In the genomic region with DNA sequence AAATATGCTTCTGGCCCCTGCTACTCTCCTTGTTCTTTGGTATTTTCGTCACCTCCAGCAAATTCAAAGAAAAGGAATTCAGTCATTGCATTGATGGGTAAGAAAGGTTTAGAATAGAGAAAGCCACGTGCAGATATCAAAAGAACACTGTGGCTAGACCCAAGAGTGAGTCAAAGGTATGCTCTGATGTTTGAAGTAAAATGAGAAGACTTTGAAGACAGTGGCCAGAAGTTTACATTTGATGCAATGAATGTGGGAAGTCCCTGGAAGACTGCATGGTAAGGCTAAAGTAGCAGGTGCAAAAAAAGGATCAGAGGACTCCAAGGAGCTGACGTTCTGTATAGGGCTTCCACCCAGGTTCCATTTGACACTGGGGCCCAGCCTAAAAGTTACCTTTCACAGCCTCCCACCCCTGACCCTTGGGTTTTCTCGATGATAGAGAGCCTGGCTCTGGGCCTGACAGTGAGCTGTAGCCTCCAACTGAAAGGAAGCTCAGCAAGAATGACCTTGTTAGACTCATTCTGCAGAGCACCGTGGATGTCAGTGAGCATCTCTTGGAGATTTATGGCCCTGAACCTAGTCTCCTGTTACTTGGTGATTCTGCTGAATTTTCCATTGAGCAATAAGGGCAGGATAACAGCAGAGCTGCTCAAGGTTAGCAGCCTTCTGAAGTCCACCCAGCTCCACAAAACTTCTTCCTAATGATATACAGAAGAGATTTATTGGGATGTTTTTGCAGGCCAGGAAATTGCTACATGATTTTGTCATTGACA, we compare ENCODE assay signal across 30 cellular contexts.
A peak's percentile ranks its signal among the peaks of the same experiment; 100 is the strongest.
DNase-seq lines count a peak whose midpoint lies in the region; ATAC-seq, FAIRE-seq and TF ChIP-seq lines count a peak whose summit lies in the region.
"Had no signal": no experiment of that assay in that cellular context is flagged by ENCODE, and none has a peak within 500 bp of the region (broad histone marks: within the 10 kb centered on the region; RNA-seq: fewer than 3 reads in every experiment).

No MANE protein-coding gene starts in this region.

- H3K27ac Mint-ChIP-seq in astrocyte (ENCODE audit: unreplicated experiment) = no peak overlapping the region
- H3K27ac Mint-ChIP-seq: activated naive CD4-positive, alpha-beta T cell treated with anti-CD3 and anti-CD28 coated beads, Interleukin-2, amount 10 ng/mL, durations not matched to agents 7 days and 5 days; stimulated activated naive B cell treated with anti-CD40 and anti-IgM and Interleukin-4, amounts not matched to agents 10 μg/mL and 1 μg/mL and 100 μg/mL, for 72 hours had no signal

- no peaks in the 10 kb centered on the region for H3K9me3 ChIP-seq in SK-N-SH
- no peaks in the 10 kb centered on the region for H3K9me3 ChIP-seq in astrocyte (ENCODE audit: insufficient read depth, low read depth, low read length)
- H3K9me3 ChIP-seq in subcutaneous abdominal adipose tissue (ENCODE audit: control insufficient read depth in 5 of 5, low read length in 5 of 5) = no peaks in the 10 kb centered on the region
- H3K9me3 ChIP-seq in tibial artery = no peaks in the 10 kb centered on the region
- H3K9me3 ChIP-seq: BLaER1, Caco-2, left lung, mucosa of descending colon, psoas muscle, thyroid gland had no signal

- no peak for TF ChIP-seq EP300 in SK-N-SH (IDR thresholded peaks at IDR 0.05; ENCODE audit: borderline replicate concordance in 1 of 2, low read depth in 1 of 2, low read length in 1 of 2)

- intact Hi-C loops in tibial artery (cut with DNase I; ENCODE audit: low total_unique reads) = no loop called here

- H2AFZ ChIP-seq in SK-N-SH (ENCODE audit: low read depth) = no peak overlapping the region
- H2AFZ ChIP-seq in astrocyte (ENCODE audit: low read depth, low read length) = no peak overlapping the region
- H2AFZ ChIP-seq: PC-9 had no signal

- CTCF ChIA-PET in SK-N-SH (lab: Yijun Ruan, JAX) = no interaction called here

- peaks cover 51% of the 10 kb centered on the region for H3K4me1 Mint-ChIP-seq in astrocyte (ENCODE audit: low read depth, unreplicated experiment)

- H3K27me3 ChIP-seq in SK-N-SH (ENCODE audit: insufficient read depth) (no peaks in the 10 kb centered on the region), astrocyte (ENCODE audit: insufficient read depth, low read length) (no peaks in the 10 kb centered on the region), subcutaneous abdominal adipose tissue (ENCODE audit: control insufficient read depth in 5 of 5, insufficient read depth in 4 of 5, low read length in 5 of 5) (no peaks in the 10 kb centered on the region), tibial artery (no peaks in the 10 kb centered on the region)
- H3K27me3 ChIP-seq: BLaER1, left lung, thyroid gland had no signal

- ATAC-seq in SK-N-SH treated with all-trans-retinoic acid at 6 μM for 48 hours = no peak
- ATAC-seq: esophagus mucosa; left lung; mucosa of descending colon; stimulated activated naive B cell treated with anti-CD40 and anti-IgM and Interleukin-4, amounts not matched to agents 10 μg/mL and 1 μg/mL and 100 μg/mL, for 72 hours had no signal

- no peaks in the 10 kb centered on the region for H3K36me3 Mint-ChIP-seq in astrocyte (ENCODE audit: low read depth, unreplicated experiment)
- H3K36me3 Mint-ChIP-seq: activated naive CD4-positive, alpha-beta T cell treated with anti-CD3 and anti-CD28 coated beads, Interleukin-2, amount 10 ng/mL, durations not matched to agents 7 days and 5 days; stimulated activated naive B cell treated with anti-CD40 and anti-IgM and Interleukin-4, amounts not matched to agents 10 μg/mL and 1 μg/mL and 100 μg/mL, for 72 hours had no signal

- H3K4me3 ChIP-seq in SK-N-SH (ENCODE audit: low read depth in 2 of 2, low read length in 1 of 2) (no peak overlapping the region), astrocyte (ENCODE audit: insufficient read depth, low read depth, low read length) (no peak overlapping the region), subcutaneous abdominal adipose tissue (ENCODE audit: low read depth in 1 of 5, low read length in 5 of 5) (no peak overlapping the region), tibial artery (no peak overlapping the region)
- H3K4me3 ChIP-seq: BLaER1, left lung, mucosa of descending colon, PC-9, psoas muscle, thyroid gland had no signal

- TF ChIP-seq CTCF in SK-N-SH (IDR thresholded peaks at IDR 0.05) (no peak), astrocyte (IDR thresholded peaks at IDR 0.05; ENCODE audit: insufficient read depth, low read depth, low read length) (no peak), tibial artery (IDR thresholded peaks at IDR 0.05) (no peak)

- TF ChIP-seq RAD21 in SK-N-SH (IDR thresholded peaks at IDR 0.05; ENCODE audit: low read length) = no peak

- H4K20me1 ChIP-seq in SK-N-SH (ENCODE audit: insufficient read depth) (no peaks in the 10 kb centered on the region), astrocyte (ENCODE audit: insufficient read depth, low read length) (no peaks in the 10 kb centered on the region)
- H4K20me1 ChIP-seq: BLaER1 had no signal

- H3K36me3 ChIP-seq in SK-N-SH (replicated peaks in 1 of 2; ENCODE audit: control insufficient read depth in 1 of 2, insufficient read depth in 2 of 2, low read length in 1 of 2) = no peaks in the 10 kb centered on the region
- no peaks in the 10 kb centered on the region for H3K36me3 ChIP-seq in astrocyte (ENCODE audit: insufficient read depth, low read length)
- H3K36me3 ChIP-seq in subcutaneous abdominal adipose tissue (ENCODE audit: control insufficient read depth in 5 of 5, insufficient read depth in 5 of 5, low read length in 5 of 5) = no peaks in the 10 kb centered on the region
- no peaks in the 10 kb centered on the region for H3K36me3 ChIP-seq in tibial artery
- H3K36me3 ChIP-seq: BLaER1, left lung, thyroid gland had no signal

- 33% methylated on average over 5 of the region's 5 CpGs for WGBS in SK-N-SH (ENCODE audit: low lambda C conversion rate)

- H3K9me3 Mint-ChIP-seq in astrocyte (ENCODE audit: unreplicated experiment) = peaks cover 2% of the 10 kb centered on the region
- H3K9me3 Mint-ChIP-seq: activated naive CD4-positive, alpha-beta T cell treated with anti-CD3 and anti-CD28 coated beads, Interleukin-2, amount 10 ng/mL, durations not matched to agents 7 days and 5 days had no signal

- POLR2A ChIA-PET in SK-N-SH (lab: Yijun Ruan, JAX) = no interaction called here

- H3F3A ChIP-seq in SK-N-SH (replicated peaks; ENCODE audit: insufficient read depth) = peaks cover 7% of the 10 kb centered on the region

- H3K4me1 ChIP-seq in SK-N-SH (ENCODE audit: control insufficient read depth in 1 of 2, insufficient read depth in 2 of 2, low read depth in 1 of 2, low read length in 1 of 2) (0 out of 4 replicates have a peak, but pooled peaks cover 0 to 7% of the 10 kb centered on the region in 2 experiments), astrocyte (ENCODE audit: insufficient read depth, low read length) (peaks cover 38% of the 10 kb centered on the region), subcutaneous abdominal adipose tissue (ENCODE audit: control insufficient read depth in 5 of 5, insufficient read depth in 5 of 5, low read length in 5 of 5) (peaks cover 0 to 27% (median 15%) of the 10 kb centered on the region in 5 donors), tibial artery (peaks cover 0 to 37% (median 12%) of the 10 kb centered on the region in 4 donors)
- H3K4me1 ChIP-seq: BLaER1, psoas muscle had no signal

- no peaks in the 10 kb centered on the region for H3K27me3 Mint-ChIP-seq in astrocyte (ENCODE audit: low read depth, unreplicated experiment)

- no peaks in the 10 kb centered on the region for H3K79me2 ChIP-seq in SK-N-SH (ENCODE audit: insufficient read depth)
- H3K79me2 ChIP-seq in astrocyte (ENCODE audit: insufficient read depth, low read length) = no peaks in the 10 kb centered on the region

- no peaks in the 10 kb centered on the region for H3K9me2 ChIP-seq in SK-N-SH

- no peak for DNase-seq in SK-N-SH
- peak; percentile 82 for DNase-seq in astrocyte (ENCODE audit: low read depth)
- DNase-seq in kidney tubule cell (ENCODE audit: low spot score) = peak; percentile 23
- no peak for DNase-seq in effector CD8-positive, alpha-beta T cell (lab: John Stamatoyannopoulos, UW)
- no peak for DNase-seq in tibial artery
- no peak for DNase-seq in HT-29 (ENCODE audit: low spot score)
- DNase-seq: 8988T; activated CD4-positive, alpha-beta T cell treated with anti-CD3 and anti-CD28 coated beads for 1 hour; activated naive CD4-positive, alpha-beta T cell treated with anti-CD3 and anti-CD28 coated beads, Interleukin-2, amount 10 ng/mL, durations not matched to agents 7 days and 5 days; Caco-2; DMS79 treated with DMSO at 0.1 percent for 48 hours; effector memory CD4-positive, alpha-beta T cell; glutamatergic neuron; left lung; mucosa of descending colon; NCI-H1105; NCI-H2029 treated with DMSO at 0.1 percent for 48 hours; NCI-H446 treated with DMSO at 0.1 percent for 48 hours; PC-9; SHP77; small intestine; stimulated activated naive B cell treated with anti-CD40 and anti-IgM and Interleukin-4, amounts not matched to agents 10 μg/mL and 1 μg/mL and 100 μg/mL, for 72 hours; thyroid gland had no signal

- FAIRE-seq in astrocyte (lab: Jason Lieb, UNC) = no peak
- FAIRE-seq: GM19239, small intestine had no signal

- H3K4me3 Mint-ChIP-seq in astrocyte (ENCODE audit: unreplicated experiment) = no peak overlapping the region
- H3K4me3 Mint-ChIP-seq: activated naive CD4-positive, alpha-beta T cell treated with anti-CD3 and anti-CD28 coated beads, Interleukin-2, amount 10 ng/mL, durations not matched to agents 7 days and 5 days; neural crest cell; stimulated activated naive B cell treated with anti-CD40 and anti-IgM and Interleukin-4, amounts not matched to agents 10 μg/mL and 1 μg/mL and 100 μg/mL, for 72 hours had no signal

- no peak overlapping the region for H3K9ac ChIP-seq in SK-N-SH
- H3K9ac ChIP-seq in astrocyte (ENCODE audit: low read length) = peak overlapping the region; percentile 79
- H3K9ac ChIP-seq in subcutaneous abdominal adipose tissue (ENCODE audit: low read length in 5 of 5) = no peak overlapping the region
- H3K9ac ChIP-seq: BLaER1 had no signal

- no peak overlapping the region for H3K27ac ChIP-seq in SK-N-SH (ENCODE audit: low read depth in 2 of 2, low read length in 1 of 2)
- peak overlapping the region; percentile 96 for H3K27ac ChIP-seq in astrocyte (ENCODE audit: low read depth, low read length)
- peak overlapping the region; percentile 48 for H3K27ac ChIP-seq in subcutaneous abdominal adipose tissue (ENCODE audit: low read depth, low read length)
- peak overlapping the region in 1 of 2 donors; percentile 61 for H3K27ac ChIP-seq in tibial artery
- H3K27ac ChIP-seq: BLaER1, PC-9, psoas muscle, thyroid gland had no signal

- H3K4me2 ChIP-seq in SK-N-SH = no peak overlapping the region
- peak overlapping the region; percentile 82 for H3K4me2 ChIP-seq in astrocyte (ENCODE audit: low read length)
- H3K4me2 ChIP-seq: BLaER1 had no signal

TF ChIP-seq in SK-N-SH, 30 proteins besides CTCF, POLR2A, EP300 and RAD21 (continues in another document):
- TF ChIP-seq FOSL2 (IDR thresholded peaks at IDR 0.05; ENCODE audit: borderline replicate concordance, low read depth) (no peak), MEF2A (IDR thresholded peaks at IDR 0.05; ENCODE audit: borderline replicate concordance, low read depth) (no peak)

TF ChIP-seq in SK-N-SH treated with all-trans-retinoic acid at 6 μM for 48 hours, 23 proteins besides CTCF, POLR2A, EP300 and RAD21 (continues in another document):
- TF ChIP-seq ZNF8 (CRISPR knock-in tag; IDR thresholded peaks at IDR 0.05) = no peak

Comparison
In these comparisons a context has a peak if more than half of its experiments do, and no peak if none do; other contexts are left out.
1. DNase-seq: peak in astrocyte (single experiment) and kidney tubule cell (single experiment); none in SK-N-SH (single experiment), effector CD8-positive, alpha-beta T cell (single experiment), tibial artery (0 of 2) and HT-29 (single experiment).
2. H3K27ac ChIP-seq: peak in astrocyte (single experiment) and subcutaneous abdominal adipose tissue (single experiment); none in SK-N-SH (0 of 2).